Comparison of ENCODE assay signal across 1 cellular context in the genomic region with DNA sequence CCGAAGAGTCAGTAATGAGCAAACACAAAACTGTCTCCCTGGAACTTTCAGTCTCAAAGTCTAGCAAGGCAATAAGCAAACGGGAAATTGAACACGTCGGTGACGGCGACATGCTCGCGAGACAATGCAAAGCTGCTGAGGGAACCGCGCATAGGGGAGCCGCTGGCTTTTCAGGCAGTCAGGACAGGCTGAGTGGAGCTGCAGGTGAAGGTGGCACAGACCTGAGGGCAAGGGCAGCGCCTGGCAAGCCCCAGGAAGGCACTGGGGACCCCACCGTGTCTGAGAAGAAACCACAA.
TF ChIP-seq lines count a peak whose summit lies in the region.

No MANE protein-coding gene starts in this region.

TF ChIP-seq in IMR-90, 13 proteins besides CTCF, POLR2A, EP300 and RAD21:
- TF ChIP-seq, protein P1, sequence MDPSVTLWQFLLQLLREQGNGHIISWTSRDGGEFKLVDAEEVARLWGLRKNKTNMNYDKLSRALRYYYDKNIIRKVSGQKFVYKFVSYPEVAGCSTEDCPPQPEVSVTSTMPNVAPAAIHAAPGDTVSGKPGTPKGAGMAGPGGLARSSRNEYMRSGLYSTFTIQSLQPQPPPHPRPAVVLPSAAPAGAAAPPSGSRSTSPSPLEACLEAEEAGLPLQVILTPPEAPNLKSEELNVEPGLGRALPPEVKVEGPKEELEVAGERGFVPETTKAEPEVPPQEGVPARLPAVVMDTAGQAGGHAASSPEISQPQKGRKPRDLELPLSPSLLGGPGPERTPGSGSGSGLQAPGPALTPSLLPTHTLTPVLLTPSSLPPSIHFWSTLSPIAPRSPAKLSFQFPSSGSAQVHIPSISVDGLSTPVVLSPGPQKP (IDR thresholded peaks at IDR 0.05; ENCODE audit: borderline replicate concordance, low read depth, low read length): no peak
- no peak for TF ChIP-seq MAFK (IDR thresholded peaks at IDR 0.05; ENCODE audit: low read depth, low read length)
- TF ChIP-seq BHLHE40 (IDR thresholded peaks at IDR 0.05; ENCODE audit: low read depth, low read length): no peak
- TF ChIP-seq USF2 (IDR thresholded peaks at IDR 0.05; ENCODE audit: low read depth, low read length): no peak
- TF ChIP-seq NFE2L2 (IDR thresholded peaks at IDR 0.05; ENCODE audit: low read depth, low read length): no peak
- TF ChIP-seq SMC3 (IDR thresholded peaks at IDR 0.05; ENCODE audit: low read depth, low read length): no peak
- TF ChIP-seq CEBPB (IDR thresholded peaks at IDR 0.05; ENCODE audit: low read depth, low read length): no peak
- TF ChIP-seq MXI1 (IDR thresholded peaks at IDR 0.05; ENCODE audit: borderline replicate concordance, low read depth, low read length): no peak
- no peak for TF ChIP-seq RCOR1 (IDR thresholded peaks at IDR 0.05; ENCODE audit: insufficient replicate concordance, low read length)
